18 cellular contexts compared by ENCODE assay signal in genomic region chr5:181236471-181236870, GRCh38. TPM values are rescaled to one million over a fixed set of nuclear protein-coding genes. Genes with fewer than 3 reads are reported as not detected.
DNase-seq lines count a peak whose midpoint lies in the region; ATAC-seq, FAIRE-seq and TF ChIP-seq lines count a peak whose summit lies in the region.
"Had no signal": no experiment of that assay in that cellular context is flagged by ENCODE, and none has a peak within 500 bp of the region (broad histone marks: within the 10 kb centered on the region; RNA-seq: fewer than 3 reads in every experiment).

No MANE protein-coding gene starts in this region.

- H3K27ac ChIP-seq in A549 (no peak overlapping the region), DOHH2 (ENCODE audit: low read depth, low read length) (0 out of 2 replicates have a peak overlapping the region, but pooled peaks have one; percentile 14), aorta (ENCODE audit: low read depth in 1 of 2, low read length in 2 of 2) (no peak overlapping the region)
- H3K27ac ChIP-seq: breast epithelium, sigmoid colon, thoracic aorta had no signal

- POLR2A ChIA-PET in A549 (lab: Yijun Ruan, JAX), result interaction anchor here (1.0 to 4.2 kb wide), 4 partner anchors 9 to 45 kb away, joined by 3 to 25 read pairs (median 4); partner anchors contain the start of gene TRIM41

- no peak for FAIRE-seq in A549 (lab: Jason Lieb, UNC)

- no peaks in the 10 kb centered on the region for H3K9me2 ChIP-seq in DOHH2 (replicated peaks; ENCODE audit: control insufficient read depth, low read length)

- H3K9me3 Mint-ChIP-seq in brain, result peaks cover 0 to 3% (median 0%) of the 10 kb centered on the region in 5 experiments
- H3K9me3 Mint-ChIP-seq: IgD-negative memory B cell had no signal

- no peaks in the 10 kb centered on the region for H3K9me3 ChIP-seq in A549
- H3K9me3 ChIP-seq in DOHH2 (ENCODE audit: control insufficient read depth, insufficient read depth, low read length), result no peaks in the 10 kb centered on the region
- no peaks in the 10 kb centered on the region for H3K9me3 ChIP-seq in aorta (ENCODE audit: control insufficient read depth, low read length)
- H3K9me3 ChIP-seq: BE2C, breast epithelium, sigmoid colon, thoracic aorta had no signal

- TF ChIP-seq EP300 in A549 (IDR thresholded peaks at IDR 0.05), result no peak

- no peak overlapping the region for H3K4me3 ChIP-seq in A549
- H3K4me3 ChIP-seq in DOHH2 (ENCODE audit: low read length), result no peak overlapping the region
- no peak overlapping the region for H3K4me3 ChIP-seq in aorta (ENCODE audit: low read length in 2 of 2)
- H3K4me3 ChIP-seq: breast epithelium, dorsolateral prefrontal cortex, sigmoid colon, thoracic aorta had no signal

- peaks cover 71% of the 10 kb centered on the region for H3F3A ChIP-seq in DOHH2 (ENCODE audit: control insufficient read depth, insufficient read depth)

- H3K27me3 ChIP-seq in DOHH2 (ENCODE audit: control insufficient read depth, low read length), result no peaks in the 10 kb centered on the region
- no peaks in the 10 kb centered on the region for H3K27me3 ChIP-seq in aorta (ENCODE audit: control insufficient read depth in 1 of 2, insufficient read depth in 2 of 2, low read length in 1 of 2)
- H3K27me3 ChIP-seq: breast epithelium, dorsolateral prefrontal cortex, sigmoid colon had no signal

- no peak for TF ChIP-seq POLR2A in A549 (IDR thresholded peaks at IDR 0.05; ENCODE audit: low read length)

- no peak for DNase-seq in A549 (ENCODE audit: low read depth in 1 of 2, low spot score in 1 of 2)
- DNase-seq in aorta, result no peak
- DNase-seq in SHP77 (lab: John Stamatoyannopoulos, UW), result no peak
- DNase-seq: BE2C, DMS153, dorsolateral prefrontal cortex, islet precursor cell, NCI-H2081 treated with DMSO at 0.1 percent for 48 hours, NCI-H524 treated with DMSO at 0.1 percent for 48 hours, nucleus accumbens, PC-3, sigmoid colon had no signal

- H3K4me2 ChIP-seq in A549 (no peak overlapping the region), DOHH2 (ENCODE audit: low read length) (no peak overlapping the region)

- WGBS in A549 (ENCODE audit: missing lambda C conversion rate), result 78% methylated on average over 6 of the region's 6 CpGs
- WGBS in aorta, 2 donors, result 74 to 80% methylated on average over 6 of the region's 6 CpGs

- H3K4me1 ChIP-seq in A549 (peaks cover 26% of the 10 kb centered on the region), DOHH2 (ENCODE audit: control insufficient read depth, low read length) (peaks cover 6% of the 10 kb centered on the region), aorta (ENCODE audit: control insufficient read depth in 1 of 2, insufficient read depth in 2 of 2, low read length in 2 of 2) (no peaks in the 10 kb centered on the region)
- H3K4me1 ChIP-seq: breast epithelium had no signal

- H3K79me2 ChIP-seq in DOHH2 (ENCODE audit: control insufficient read depth, low read length), result peaks cover 30% of the 10 kb centered on the region

- TF ChIP-seq CTCF in A549 (IDR thresholded peaks at IDR 0.05) (no peak), DOHH2 (IDR thresholded peaks at IDR 0.05; ENCODE audit: low read depth, low read length, poor library complexity, severe bottlenecking) (no peak), brain (conservative IDR thresholded peaks at IDR 0.05) (no peak)

- peaks cover 86% of the 10 kb centered on the region for H3K36me3 ChIP-seq in DOHH2 (ENCODE audit: control insufficient read depth, low read length)
- H3K36me3 ChIP-seq in aorta (ENCODE audit: control insufficient read depth in 1 of 2, insufficient read depth in 2 of 2, low read length in 1 of 2), result peaks cover 6 to 25% of the 10 kb centered on the region in 2 donors
- H3K36me3 ChIP-seq: breast epithelium had no signal

- H4K20me1 ChIP-seq in DOHH2 (ENCODE audit: control insufficient read depth, insufficient read depth, low read depth, low read length), result peaks cover 20% of the 10 kb centered on the region

- peak overlapping the region in 3 of 5 experiments; percentile 86 to 93 (median 92) for H3K27ac Mint-ChIP-seq in brain

- CTCF ChIA-PET in A549 (lab: Yijun Ruan, JAX), result interaction anchor here (0.6 to 0.7 kb wide), 2 partner anchors 14 to 22 kb away, joined by 3 read pairs; no protein-coding TSS in a partner anchor

- H3K27me3 Mint-ChIP-seq in brain, result no peaks in the 10 kb centered on the region
- H3K27me3 Mint-ChIP-seq: IgD-negative memory B cell had no signal

- intact Hi-C loops in aorta (cut with DNase I), result no loop called here

- peaks cover 31% of the 10 kb centered on the region for H3K4me1 Mint-ChIP-seq in brain

- H3K4me3 Mint-ChIP-seq in brain, result no peak overlapping the region

- H3K36me3 Mint-ChIP-seq in brain, result peaks cover 85% of the 10 kb centered on the region

- ATAC-seq in A549, result no peak
- no peak for ATAC-seq in HG03565 (IDR thresholded peaks at IDR 0.05; ENCODE audit: unreplicated experiment)
- ATAC-seq in aorta (ENCODE audit: low FRiP score), result no peak

- no peak for TF ChIP-seq RAD21 in A549 (conservative IDR thresholded peaks at IDR 0.05 in 1 of 2, IDR thresholded peaks at IDR 0.05 in 1 of 2)

TF ChIP-seq in A549, 52 proteins besides CTCF, POLR2A, EP300 and RAD21:
- TF ChIP-seq PBX3 (IDR thresholded peaks at IDR 0.05), result 0 out of 2 replicates have a peak, but pooled peaks have one; percentile 5
- no peak for TF ChIP-seq HOXB5 (CRISPR knock-in tag; IDR thresholded peaks at IDR 0.05)
- TF ChIP-seq CHD2 (IDR thresholded peaks at IDR 0.05; ENCODE audit: low read length, partially characterized antibody), result no peak
- no peak for TF ChIP-seq TFCP2L1 (CRISPR knock-in tag; IDR thresholded peaks at IDR 0.05)
- TF ChIP-seq JUN (IDR thresholded peaks at IDR 0.05), result 0 out of 5 replicates have a peak, but pooled peaks of 1 of the 2 experiments have one; percentile 0
- TF ChIP-seq FOSB (CRISPR knock-in tag; IDR thresholded peaks at IDR 0.05), result no peak

RNA-seq across cellular contexts. Expression of gene RACK1, which starts 7.2 kb away (rescaled TPM):
- polyA plus RNA-seq in A549 (2011; rRNA removed) (3,139 and 4,035 TPM in 2 replicates), A549 (2017; fragmentation: RNase III; extraction: RNeasy Plus Mini Kit Qiagen cat#74134 plus additional on column Dnase treatment) (2,466 to 2,717 TPM (median 2,590 TPM) in 3 replicates), brain (ENCODE audit: insufficient read depth, low read depth, low replicate concordance) (2,812 TPM), aorta (1,000 to 10,000 TPM; 1,838 to 2,024 TPM)
- 4,808 and 5,207 TPM in 2 replicates for polyA plus RNA-seq in A549 (2012; cell fraction: cytosol; rRNA removed)
- polyA plus RNA-seq in A549 (2012; cell fraction: nucleus; rRNA removed), result 3,506 and 3,565 TPM in 2 replicates
- 6,906 and 9,556 TPM in 2 replicates for polyA minus RNA-seq in A549 (2011; rRNA and poly(A)+ RNA removed)
- 1,000 to 10,000 TPM in 1 of 2 donors, 100 to 1,000 TPM in 1; 922 to 1,191 TPM for total RNA-seq in aorta

RNA-seq across cellular contexts. Expression of gene TRIM41, which starts 13.4 kb away (rescaled TPM):
- polyA plus RNA-seq in A549 (2011; rRNA removed) (17.0 and 22.7 TPM in 2 replicates), A549 (2017; fragmentation: RNase III; extraction: RNeasy Plus Mini Kit Qiagen cat#74134 plus additional on column Dnase treatment) (29.7 to 35.0 TPM (median 32.5 TPM) in 3 replicates), brain (ENCODE audit: insufficient read depth, low read depth, low replicate concordance) (33.0 TPM), aorta (10 to 100 TPM; 15.7 to 22.2 TPM)
- 21.6 and 22.2 TPM in 2 replicates for polyA plus RNA-seq in A549 (2012; cell fraction: cytosol; rRNA removed)
- 73.3 and 77.6 TPM in 2 replicates for polyA plus RNA-seq in A549 (2012; cell fraction: nucleus; rRNA removed)
- polyA minus RNA-seq in A549 (2011; rRNA and poly(A)+ RNA removed), result 10.5 and 11.3 TPM in 2 replicates
- 10 to 100 TPM; 15.2 to 21.4 TPM for total RNA-seq in aorta

RNA-seq across cellular contexts. Expression of gene TRIM52, which starts 24.5 kb away (rescaled TPM):
- polyA plus RNA-seq in A549 (2011; rRNA removed) (10.9 and 11.1 TPM in 2 replicates), A549 (2017; fragmentation: RNase III; extraction: RNeasy Plus Mini Kit Qiagen cat#74134 plus additional on column Dnase treatment) (10.9 to 13.1 TPM (median 12.1 TPM) in 3 replicates), brain (ENCODE audit: insufficient read depth, low read depth, low replicate concordance) (3.1 TPM), aorta (10 to 100 TPM in 1 of 2 donors, 1 to 10 TPM in 1; 3.0 to 19.3 TPM)
- 4.7 and 5.8 TPM in 2 replicates for polyA plus RNA-seq in A549 (2012; cell fraction: cytosol; rRNA removed)
- polyA plus RNA-seq in A549 (2012; cell fraction: nucleus; rRNA removed), result 7.5 and 7.7 TPM in 2 replicates
- polyA minus RNA-seq in A549 (2011; rRNA and poly(A)+ RNA removed), result 7.5 and 8.8 TPM in 2 replicates
- 10 to 100 TPM; 11.9 to 18.7 TPM for total RNA-seq in aorta

RNA-seq across cellular contexts. Expression of gene TRIM7, which starts 31.5 kb away (rescaled TPM):
- polyA plus RNA-seq in A549 (2011; rRNA removed) (20.4 and 30.7 TPM in 2 replicates), A549 (2017; fragmentation: RNase III; extraction: RNeasy Plus Mini Kit Qiagen cat#74134 plus additional on column Dnase treatment) (21.8 to 23.2 TPM (median 23.1 TPM) in 3 replicates), brain (ENCODE audit: insufficient read depth, low read depth, low replicate concordance) (0.22 TPM), aorta (1 to 10 TPM; 4.3 to 6.3 TPM)
- polyA plus RNA-seq in A549 (2012; cell fraction: cytosol; rRNA removed), result 27.2 and 28.7 TPM in 2 replicates
- polyA plus RNA-seq in A549 (2012; cell fraction: nucleus; rRNA removed), result 20.4 and 25.4 TPM in 2 replicates
- polyA minus RNA-seq in A549 (2011; rRNA and poly(A)+ RNA removed), result 5.3 and 5.6 TPM in 2 replicates
- total RNA-seq in aorta, result 1 to 10 TPM; 3.0 to 6.9 TPM
